17 cellular contexts compared by ENCODE assay signal in the genomic region with DNA sequence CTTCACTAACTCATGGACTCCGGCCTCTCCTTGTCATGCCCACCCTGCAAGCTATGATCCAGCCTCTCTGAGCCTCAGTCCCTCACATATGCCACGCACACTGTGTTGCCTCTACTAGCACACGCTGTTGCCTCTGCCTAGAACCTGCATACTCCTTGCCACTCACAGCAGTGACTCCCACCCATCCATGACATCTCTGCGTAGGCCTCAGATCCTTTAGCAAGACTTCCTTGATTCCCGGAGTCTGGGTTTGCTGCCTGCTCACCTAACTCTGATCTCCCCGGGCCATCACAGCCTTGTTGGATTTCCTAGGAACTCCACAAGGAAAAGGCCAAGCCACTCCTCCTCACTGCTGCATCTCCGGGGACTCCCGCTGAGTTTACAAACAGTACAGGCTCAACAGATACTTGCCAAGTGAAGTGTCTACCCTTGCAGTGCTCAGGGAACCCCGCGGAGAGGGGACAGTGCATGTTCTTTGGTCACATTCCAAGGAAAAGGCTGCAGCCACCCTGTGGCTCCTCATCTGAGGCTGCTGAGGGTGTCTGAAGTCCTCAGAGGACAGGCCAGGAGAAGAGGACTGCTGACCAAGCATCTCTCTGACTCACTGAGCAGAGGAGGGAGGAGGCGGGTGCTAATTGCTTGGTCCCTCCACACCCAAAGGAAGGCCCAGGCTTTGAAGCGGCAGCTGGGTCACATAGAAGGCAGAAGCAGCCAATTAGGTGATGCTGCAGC. TPM values are rescaled to one million over a fixed set of nuclear protein-coding genes. Genes with fewer than 3 reads are reported as not detected.
DNase-seq lines count a peak whose midpoint lies in the region; ATAC-seq and TF ChIP-seq lines count a peak whose summit lies in the region.
"Had no signal": no experiment of that assay in that cellular context is flagged by ENCODE, and none has a peak within 500 bp of the region (broad histone marks: within the 10 kb centered on the region; RNA-seq: fewer than 3 reads in every experiment).

No MANE protein-coding gene starts in this region.

- H2AK9ac ChIP-seq in IMR-90 (replicated peaks; ENCODE audit: low read depth, low read length, poor library complexity) = no peak overlapping the region

- H2BK120ac ChIP-seq in IMR-90 (ENCODE audit: low read depth, low read length) = peak overlapping the region; percentile 70; the same call in 1 of the 2 replicates

- peak overlapping the region; percentile 53 for H2AFZ ChIP-seq in IMR-90 (replicated peaks; ENCODE audit: low read length, poor library complexity)

- DNase-seq in A673 (ENCODE audit: low spot score) (peak; percentile 9), IMR-90 (peak; percentile 28), brain microvascular endothelial cell (peak; percentile 33), kidney tubule cell (ENCODE audit: low spot score) (peak; percentile 41), SJCRH30 (no peak), cerebellar nuclear complex (lab: John Stamatoyannopoulos, UW) (no peak), aorta (no peak)
- DNase-seq: activated CD4-positive, alpha-beta T cell treated with anti-CD3 and anti-CD28 coated beads for 1 hour; activated effector memory CD4-positive, alpha-beta T cell treated with anti-CD3 and anti-CD28 coated beads, Interleukin-2, amount 50 U/mL, for 16 hours; GOT3; Karpas-422; NCI-H524; stimulated activated CD4-positive, alpha-beta T cell treated with anti-CD3 and anti-CD28 coated beads, Interleukin-15, amount 100 ng/mL, for 24 hours; stimulated activated naive B cell treated with anti-CD40 and anti-IgM and Interleukin-4, amounts not matched to agents 10 μg/mL and 1 μg/mL and 100 μg/mL, for 72 hours had no signal

- no peak overlapping the region for H2BK5ac ChIP-seq in IMR-90 (ENCODE audit: low read depth, low read length, poor library complexity, severe bottlenecking)

- no peak overlapping the region for H3K4me2 ChIP-seq in IMR-90 (ENCODE audit: low read depth, low read length)

- peak; percentile 84 for ATAC-seq in IMR-90 (ENCODE audit: low read depth)
- no peak for ATAC-seq in activated CD4-positive, CD25-positive, alpha-beta regulatory T cell treated with anti-CD3 and anti-CD28 coated beads, Interleukin-2, amount 50 U/mL, for 24 hours
- ATAC-seq in aorta (ENCODE audit: low FRiP score) = no peak
- ATAC-seq: stimulated activated naive B cell treated with anti-CD40 and anti-IgM and Interleukin-4, amounts not matched to agents 10 μg/mL and 1 μg/mL and 100 μg/mL, for 72 hours had no signal

- 0 out of 2 replicates have a peak overlapping the region, but pooled peaks have one; percentile 11 for H3K18ac ChIP-seq in IMR-90 (ENCODE audit: low read depth, low read length)

- H3K27me3 ChIP-seq in A673 (replicated peaks; ENCODE audit: insufficient read depth, low read depth, low read length, poor library complexity) (no peaks in the 10 kb centered on the region), IMR-90 (ENCODE audit: control insufficient read depth, insufficient read depth, low read length) (no peaks in the 10 kb centered on the region), brain microvascular endothelial cell (replicated peaks) (no peaks in the 10 kb centered on the region), SJCRH30 (no peaks in the 10 kb centered on the region), aorta (ENCODE audit: control insufficient read depth in 1 of 2, insufficient read depth in 2 of 2, low read length in 1 of 2) (no peaks in the 10 kb centered on the region)
- H3K27me3 ChIP-seq: SJSA1 had no signal

- H2AK5ac ChIP-seq in IMR-90 (ENCODE audit: low read depth, low read length) = peak overlapping the region; percentile 71; the same call in 1 of the 2 replicates

- peak overlapping the region; percentile 50; the same call in 1 of the 2 replicates for H4K5ac ChIP-seq in IMR-90 (ENCODE audit: low read depth, low read length)

- H3K4me1 ChIP-seq in A673 (ENCODE audit: insufficient read depth, low read length, poor library complexity, severe bottlenecking) (no peaks in the 10 kb centered on the region), IMR-90 (ENCODE audit: control insufficient read depth, insufficient read depth, low read length) (peaks cover 12% of the 10 kb centered on the region), SJCRH30 (no peaks in the 10 kb centered on the region), aorta (ENCODE audit: control insufficient read depth in 1 of 2, insufficient read depth in 2 of 2, low read length in 2 of 2) (peaks cover 0 to 8% of the 10 kb centered on the region in 2 donors)

- H3K27ac ChIP-seq in A673 (ENCODE audit: low read depth, low read length, poor library complexity, severe bottlenecking) = no peak overlapping the region
- H3K27ac ChIP-seq in IMR-90 (ENCODE audit: insufficient read depth, low read length) = no peak overlapping the region
- no peak overlapping the region for H3K27ac ChIP-seq in brain microvascular endothelial cell
- no peak overlapping the region for H3K27ac ChIP-seq in SJCRH30
- peak overlapping the region in 1 of 2 donors; percentile 11 for H3K27ac ChIP-seq in aorta (ENCODE audit: low read depth in 1 of 2, low read length in 2 of 2)
- H3K27ac ChIP-seq: coronary artery, SJSA1 had no signal

- POLR2A ChIA-PET in A673 (lab: Charles Lee; ENCODE audit: low non-redundant PET) = no interaction called here
- POLR2A ChIA-PET in IMR-90 (lab: Charles Lee; ENCODE audit: unreplicated experiment) = no interaction called here

- H4K20me1 ChIP-seq in IMR-90 (ENCODE audit: insufficient read depth, low read length) = no peaks in the 10 kb centered on the region

- no peaks in the 10 kb centered on the region for H3K79me1 ChIP-seq in IMR-90 (ENCODE audit: low read depth in 1 of 2, low read length in 2 of 2)

- no peak for TF ChIP-seq RAD21 in IMR-90 (IDR thresholded peaks at IDR 0.05; ENCODE audit: low read length)

- peak overlapping the region; percentile 65 for H4K91ac ChIP-seq in IMR-90 (ENCODE audit: insufficient read depth, low read depth, low read length)

- no peak overlapping the region for H3K9ac ChIP-seq in IMR-90 (ENCODE audit: low read depth, low read length)

- H2BK15ac ChIP-seq in IMR-90 (ENCODE audit: low read depth, low read length) = peak overlapping the region; percentile 19; the same call in 1 of the 3 replicates

- no peak for TF ChIP-seq POLR2A in IMR-90 (IDR thresholded peaks at IDR 0.05; ENCODE audit: low read depth, low read length)

- 76% methylated on average over 4 of the region's 12 CpGs; no CpG with 5 or more reads in 1 of the 2 experiments for WGBS in IMR-90 (ENCODE audit: extremely low coverage in 2 of 2, insufficient read length in 1 of 2), 2 experiments
- 81 to 86% methylated on average over 12 of the region's 12 CpGs for WGBS in aorta, 2 donors

- in situ Hi-C loops in IMR-90 (cut with MboI; ENCODE audit: low sequenced_read_pairs) = no loop called here
- in situ Hi-C loops in brain microvascular endothelial cell (cut with HindIII; ENCODE audit: low pct_ligation_motif_present, low sequenced_read_pairs) = no loop called here

- no TSS peak for BruUV-seq in A673 (replicated peaks; lab: Mats Ljungman, UMichigan)
- no TSS peak for BruUV-seq in IMR-90 (replicated peaks; lab: Mats Ljungman, UMichigan)

- H3K4me3 ChIP-seq in A673 (ENCODE audit: low read depth, low read length, poor library complexity, severe bottlenecking) = no peak overlapping the region
- no peak overlapping the region for H3K4me3 ChIP-seq in IMR-90 (ENCODE audit: insufficient read depth, low read depth, low read length)
- H3K4me3 ChIP-seq in brain microvascular endothelial cell (ENCODE audit: low read depth, low read length) = no peak overlapping the region
- H3K4me3 ChIP-seq in SJCRH30 = no peak overlapping the region
- H3K4me3 ChIP-seq in aorta (ENCODE audit: low read length in 2 of 2) = no peak overlapping the region
- H3K4me3 ChIP-seq: coronary artery, SJSA1 had no signal

- H3K56ac ChIP-seq in IMR-90 (ENCODE audit: extremely low read depth, insufficient read depth, low read length) = no peak overlapping the region

- H2BK20ac ChIP-seq in IMR-90 (ENCODE audit: low read depth, low read length) = peak overlapping the region; percentile 59; the same call in 1 of the 2 replicates

- H3K36me3 ChIP-seq in A673 (ENCODE audit: insufficient read depth, low read length, poor library complexity, severe bottlenecking) = no peaks in the 10 kb centered on the region
- no peaks in the 10 kb centered on the region for H3K36me3 ChIP-seq in IMR-90 (ENCODE audit: control insufficient read depth, insufficient read depth, low read length)
- no peaks in the 10 kb centered on the region for H3K36me3 ChIP-seq in brain microvascular endothelial cell (replicated peaks)
- H3K36me3 ChIP-seq in SJCRH30 = peaks cover 20% of the 10 kb centered on the region
- no peaks in the 10 kb centered on the region for H3K36me3 ChIP-seq in aorta (ENCODE audit: control insufficient read depth in 1 of 2, insufficient read depth in 2 of 2, low read length in 1 of 2)
- H3K36me3 ChIP-seq: SJSA1 had no signal

- peak overlapping the region in 1 of 2 experiments; percentile 51; a peak in 1 of 4 replicates for H4K8ac ChIP-seq in IMR-90 (ENCODE audit: low read depth in 2 of 2, low read length in 2 of 2)

- H3K9me3 ChIP-seq in A673 (ENCODE audit: low read depth, low read length, poor library complexity, severe bottlenecking) (no peaks in the 10 kb centered on the region), IMR-90 (ENCODE audit: control insufficient read depth, insufficient read depth, low read length) (no peaks in the 10 kb centered on the region), SJCRH30 (replicated peaks) (no peaks in the 10 kb centered on the region), aorta (ENCODE audit: control insufficient read depth, low read length) (no peaks in the 10 kb centered on the region)
- H3K9me3 ChIP-seq: SJSA1 had no signal

- intact Hi-C loops in A673 (cut with micrococcal nuclease; ENCODE audit: unreplicated experiment) = no loop called here
- intact Hi-C loops in IMR-90 (cut with micrococcal nuclease) = no loop called here
- intact Hi-C loops in aorta (cut with DNase I) = loop anchor here (5.0 kb wide), 3 partner anchors 38 to 73 kb away; a partner anchor contains a TSS

- TF ChIP-seq CTCF in A673 (conservative IDR thresholded peaks at IDR 0.05; ENCODE audit: low read depth, low read length) (no peak), IMR-90 (conservative IDR thresholded peaks at IDR 0.05; ENCODE audit: low read depth, low read length) (no peak), brain microvascular endothelial cell (IDR thresholded peaks at IDR 0.05; ENCODE audit: low read depth, low read length, missing control alignments) (no peak)

- H3K4ac ChIP-seq in IMR-90 (ENCODE audit: low read depth, low read length) = peak overlapping the region; percentile 66

- H3K23ac ChIP-seq in IMR-90 (ENCODE audit: low read depth, low read length) = no peak overlapping the region

- H3K14ac ChIP-seq in IMR-90 (replicated peaks; ENCODE audit: low read depth, low read length) = peak overlapping the region; percentile 74; the same call in 1 of the 2 replicates

- CTCF ChIA-PET in A673 (lab: Charles Lee) = interaction anchor here (0.7 kb wide), 1 partner anchor 238 kb away, joined by 3 read pairs; no protein-coding TSS in a partner anchor
- CTCF ChIA-PET in IMR-90 (lab: Yijun Ruan, JAX) = interaction anchor here (1.2 kb wide), 1 partner anchor 72 kb away, joined by 3 read pairs; no protein-coding TSS in a partner anchor

- H3K9me1 ChIP-seq in IMR-90 (ENCODE audit: insufficient read depth, low read length) = peaks cover 8% of the 10 kb centered on the region

- dilution Hi-C loops in IMR-90 (cut with HindIII; ENCODE audit: low sequenced_read_pairs, unreplicated experiment) = no loop called here

RNA-seq across cellular contexts. Expression of a gene that starts 42.4 kb away (rescaled TPM):
- total RNA-seq in A673 (2021) (0.07 TPM in 1 of 2 replicates, not detected in the other), IMR-90 (2012; rRNA removed) (4.5 and 4.7 TPM in 2 replicates), aorta (100 to 1,000 TPM in 1 of 2 donors, 10 to 100 TPM in 1; 84.6 to 250 TPM)
- polyA plus RNA-seq in IMR-90 (2012; rRNA removed) (12.3 and 12.6 TPM in 2 replicates), aorta (10 to 100 TPM in 1 of 2 donors, 1 to 10 TPM in 1; 5.0 to 18.2 TPM)
- 4.9 and 7.2 TPM in 2 replicates for polyA plus RNA-seq in IMR-90 (2012; cell fraction: cytosol; rRNA removed)
- 50.0 and 63.2 TPM in 2 replicates for polyA plus RNA-seq in IMR-90 (2012; cell fraction: nucleus; rRNA removed; ENCODE audit: low replicate concordance)
- total RNA-seq in SJCRH30 (2014; rRNA removed; shearing (Covaris generic)) = 66.3 and 73.1 TPM in 2 replicates

Comparison
In these comparisons a context has a peak if more than half of its experiments do, and no peak if none do; other contexts are left out.
1. DNase-seq: peak in A673 (single experiment), IMR-90 (single experiment), brain microvascular endothelial cell (single experiment) and kidney tubule cell (single experiment); none in SJCRH30 (0 of 2), cerebellar nuclear complex (0 of 2) and aorta (0 of 2).
2. RNA of a gene that starts 42.4 kb away (total RNA-seq): 84.6 to 250 TPM in aorta and 66.3 to 73.1 TPM in SJCRH30; 4.5 to 4.7 TPM in IMR-90 and 0.07 TPM in A673; every median in the first group is over 10 times any median in the second.
3. intact Hi-C loops: an anchor here in aorta (5.0 kb wide); none called in A673 and IMR-90.